Comparison of ENCODE assay signal across 1 cellular context in genomic region chr1:170864784-170865538, GRCh38.
TF ChIP-seq lines count a peak whose summit lies in the region.

No MANE protein-coding gene starts in this region.

TF ChIP-seq in SK-N-SH treated with all-trans-retinoic acid at 6 μM for 48 hours, 23 proteins besides CTCF, POLR2A, EP300 and RAD21 (continued from another document):
- TF ChIP-seq ZNF8 (CRISPR knock-in tag; IDR thresholded peaks at IDR 0.05) = no peak
- no peak for TF ChIP-seq PPARA (CRISPR knock-in tag; IDR thresholded peaks at IDR 0.05; ENCODE audit: borderline replicate concordance)
- TF ChIP-seq BACH2 (CRISPR knock-in tag; IDR thresholded peaks at IDR 0.05; ENCODE audit: borderline replicate concordance) = no peak
